In genomic region chr1:155269381-155269780, GRCh38 we compare ENCODE assay signal across 36 cellular contexts. TPM values are rescaled to one million over a fixed set of nuclear protein-coding genes. Genes with fewer than 3 reads are reported as not detected.
"Had no signal": no experiment of that assay in that cellular context is flagged by ENCODE, and none has a peak within 500 bp of the region (broad histone marks: within the 10 kb centered on the region; RNA-seq: fewer than 3 reads in every experiment).

No MANE protein-coding gene starts in this region.

- H3K27ac Mint-ChIP-seq: activated CD4-positive, alpha-beta memory T cell treated with anti-CD3 and anti-CD28 coated beads, Interleukin-2, amount 10 ng/mL, durations not matched to agents 7 days and 5 days; activated CD8-positive, alpha-beta memory T cell treated with anti-CD3 and anti-CD28 coated beads, Interleukin-2, amount 10 ng/mL, durations not matched to agents 7 days and 5 days; activated naive CD4-positive, alpha-beta T cell treated with anti-CD3 and anti-CD28 coated beads for 36 hours; activated naive CD8-positive, alpha-beta T cell; activated naive CD8-positive, alpha-beta T cell treated with anti-CD3 and anti-CD28 coated beads, Interleukin-2, amount 50 U/mL, for 24 hours; activated T-helper 2 cell treated with anti-CD3 and anti-CD28 coated beads, Interferon-gamma antibody, Interleukin-2, Interleukin-4, amounts not matched to agents 10 μg/mL and 5 μg/mL and 100 μg/mL, durations not matched to agents 14 hours and 24 hours and 36 hours had no signal

- H3K27me3 Mint-ChIP-seq: activated CD4-positive, alpha-beta memory T cell treated with anti-CD3 and anti-CD28 coated beads, Interleukin-2, amount 10 ng/mL, durations not matched to agents 7 days and 5 days; activated CD8-positive, alpha-beta memory T cell treated with anti-CD3 and anti-CD28 coated beads, Interleukin-2, amount 10 ng/mL, durations not matched to agents 7 days and 5 days; activated naive CD8-positive, alpha-beta T cell; activated naive CD8-positive, alpha-beta T cell treated with anti-CD3 and anti-CD28 coated beads, Interleukin-2, amount 50 U/mL, for 24 hours; central memory CD8-positive, alpha-beta T cell had no signal

- H3K27ac ChIP-seq: cardiac muscle cell, PC-9 had no signal

- H3K4me3 Mint-ChIP-seq: activated CD4-positive, alpha-beta memory T cell treated with anti-CD3 and anti-CD28 coated beads, Interleukin-2, amount 10 ng/mL, durations not matched to agents 7 days and 5 days; activated CD8-positive, alpha-beta memory T cell treated with anti-CD3 and anti-CD28 coated beads, Interleukin-2, amount 10 ng/mL, durations not matched to agents 7 days and 5 days; activated naive CD4-positive, alpha-beta T cell treated with anti-CD3 and anti-CD28 coated beads for 36 hours; activated naive CD8-positive, alpha-beta T cell; activated naive CD8-positive, alpha-beta T cell treated with anti-CD3 and anti-CD28 coated beads, Interleukin-2, amount 50 U/mL, for 24 hours; central memory CD8-positive, alpha-beta T cell had no signal

- DNase-seq: activated CD4-positive, alpha-beta memory T cell treated with anti-CD3 and anti-CD28 coated beads, Interleukin-2, amount 10 ng/mL, durations not matched to agents 7 days and 5 days; activated CD4-positive, alpha-beta T cell treated with anti-CD3 and anti-CD28 coated beads for 1 hour; activated CD4-positive, alpha-beta T cell treated with anti-CD3 and anti-CD28 coated beads for 48 hours; activated CD4-positive, CD25-positive, alpha-beta regulatory T cell; activated CD8-positive, alpha-beta memory T cell treated with anti-CD3 and anti-CD28 coated beads for 24 hours; activated CD8-positive, alpha-beta memory T cell treated with anti-CD3 and anti-CD28 coated beads, Interleukin-2, amount 10 ng/mL, durations not matched to agents 7 days and 5 days; activated CD8-positive, alpha-beta memory T cell treated with anti-CD3 and anti-CD28 coated beads, Interleukin-2, amount 50 U/mL, for 48 hours; activated gamma-delta T cell; activated naive CD4-positive, alpha-beta T cell treated with anti-CD3 and anti-CD28 coated beads for 36 hours; activated naive CD8-positive, alpha-beta T cell treated with anti-CD3 and anti-CD28 coated beads, Interleukin-2, amount 50 U/mL, for 24 hours; activated T-cell treated with anti-CD3 and anti-CD28 coated beads, Interleukin-2, amount 50 U/mL, for 1 hour; amniotic stem cell; IMR-90; Karpas-422; KBM-7; NCI-H1048; NCI-H1105 treated with DMSO at 0.1 percent for 48 hours; NCI-H1436; NCI-H1694; NCI-H1930; NCI-H2081 treated with DMSO at 0.1 percent for 48 hours; NCI-H345; NCI-H524 treated with DMSO at 0.1 percent for 48 hours; PC-9; Right ventricle myocardium superior; SW 1271; T-helper 1 cell; T-helper 2 cell; T-helper 9 cell had no signal

- H3K9me3 Mint-ChIP-seq: activated CD4-positive, alpha-beta memory T cell treated with anti-CD3 and anti-CD28 coated beads, Interleukin-2, amount 10 ng/mL, durations not matched to agents 7 days and 5 days; activated naive CD4-positive, alpha-beta T cell treated with anti-CD3 and anti-CD28 coated beads for 36 hours; activated naive CD8-positive, alpha-beta T cell treated with anti-CD3 and anti-CD28 coated beads, Interleukin-2, amount 50 U/mL, for 24 hours; activated T-helper 2 cell treated with anti-CD3 and anti-CD28 coated beads, Interferon-gamma antibody, Interleukin-2, Interleukin-4, amounts not matched to agents 10 μg/mL and 5 μg/mL and 100 μg/mL, durations not matched to agents 14 hours and 24 hours and 36 hours; central memory CD8-positive, alpha-beta T cell had no signal

- H3K27me3 ChIP-seq: cardiac muscle cell had no signal

- H3K4me3 ChIP-seq: cardiac muscle cell, PC-9 had no signal

RNA-seq across cellular contexts. Expression of gene PKLR, which starts 31.9 kb away (rescaled TPM):
- total RNA-seq: activated CD4-positive, alpha-beta memory T cell treated with anti-CD3 and anti-CD28 coated beads, Interleukin-2, amount 10 ng/mL, durations not matched to agents 7 days and 5 days; activated CD8-positive, alpha-beta memory T cell treated with anti-CD3 and anti-CD28 coated beads, Interleukin-2, amount 10 ng/mL, durations not matched to agents 7 days and 5 days; activated naive CD4-positive, alpha-beta T cell treated with anti-CD3 and anti-CD28 coated beads for 36 hours; activated T-helper 2 cell treated with anti-CD3 and anti-CD28 coated beads, Interferon-gamma antibody, Interleukin-2, Interleukin-4, amounts not matched to agents 10 μg/mL and 5 μg/mL and 100 μg/mL, durations not matched to agents 14 hours and 24 hours and 36 hours; aorta; IMR-90; MCF 10A; NCI-H460; PC-9; Right ventricle myocardium superior had no signal
- polyA plus RNA-seq: cardiac muscle cell had no signal
